27 cellular contexts compared by ENCODE assay signal in genomic region chr4:180726611-180727010, GRCh38.
"Had no signal": no experiment of that assay in that cellular context is flagged by ENCODE, and none has a peak within 500 bp of the region (broad histone marks: within the 10 kb centered on the region; RNA-seq: fewer than 3 reads in every experiment).

No MANE protein-coding gene starts in this region.

- FAIRE-seq: urothelium cell line had no signal

- H3K4me1 ChIP-seq: stomach, suprapubic skin, testis, thyroid gland, tibial artery, tibial nerve, transverse colon, upper lobe of left lung, upper lobe of right lung, uterus, vagina had no signal

- H3K27ac ChIP-seq: stomach, suprapubic skin, testis, thoracic aorta, thyroid gland, tibial artery, tibial nerve, transverse colon, upper lobe of left lung, upper lobe of right lung, uterus, vagina had no signal

- H3K9me3 ChIP-seq: stomach, suprapubic skin, testis, thoracic aorta, thyroid gland, tibial artery, tibial nerve, transverse colon, upper lobe of left lung, upper lobe of right lung, uterus, vagina had no signal

- H3K27me3 ChIP-seq: stomach, suprapubic skin, testis, thyroid gland, tibial artery, tibial nerve, transverse colon, upper lobe of left lung, upper lobe of right lung, uterus, vagina had no signal

- DNase-seq: stimulated activated CD4-positive, alpha-beta T cell treated with anti-CD3 and anti-CD28 coated beads, Interleukin-2, amount 100 ng/mL, for 48 hours; stimulated activated CD4-positive, alpha-beta T cell treated with anti-CD3 and anti-CD28 coated beads, Interleukin-4, amount 100 ng/mL, for 1 hour; stimulated activated CD4-positive, alpha-beta T cell treated with anti-CD3 and anti-CD28 coated beads, Interleukin-4, amount 100 ng/mL, for 24 hours; stimulated activated CD4-positive, alpha-beta T cell treated with anti-CD3 and anti-CD28 coated beads, Interleukin-4, amount 100 ng/mL, for 4 hours; stimulated activated CD8-positive, alpha-beta memory T cell treated with anti-CD3 and anti-CD28 coated beads, Interleukin-4, amount 100 ng/mL, for 48 hours; stimulated activated naive B cell treated with anti-CD40 and anti-IgM and Interleukin-4, amounts not matched to agents 10 μg/mL and 1 μg/mL and 100 μg/mL, for 72 hours; stimulated activated naive CD4-positive, alpha-beta T cell; stimulated activated naive CD4-positive, alpha-beta T cell treated with Interleukin-2 at 50 U/mL for 16 hours; stimulated activated naive CD8-positive, alpha-beta T cell treated with anti-CD3 and anti-CD28 coated beads, Interleukin-15, amount 100 ng/mL, for 72 hours; stimulated activated naive CD8-positive, alpha-beta T cell treated with anti-CD3 and anti-CD28 coated beads, Interleukin-15, Interleukin-2, amounts not matched to agents 100 U/mL and 50 U/mL, for 24 hours; stomach; substantia nigra; testis; thyroid gland; tibial artery; transverse colon; trophoblast cell; upper lobe of left lung; upper lobe of right lung; uterus had no signal

- H3K36me3 ChIP-seq: stomach, suprapubic skin, thoracic aorta, thyroid gland, tibial artery, tibial nerve, transverse colon, upper lobe of left lung, upper lobe of right lung, uterus, vagina had no signal

- ATAC-seq: stimulated activated effector memory CD8-positive, alpha-beta T cell treated with anti-CD3 and anti-CD28 coated beads, Interleukin-12 subunit alpha, Interleukin-12 subunit beta, amount 100 ng/mL, for 72 hours; stimulated activated memory B cell treated with anti-CD40 and anti-IgM and Interleukin-4, amounts not matched to agents 10 μg/mL and 1 μg/mL and 100 μg/mL, for 72 hours; stimulated activated naive B cell treated with anti-CD40 and anti-IgM and Interleukin-4, amounts not matched to agents 10 μg/mL and 1 μg/mL and 100 μg/mL, for 72 hours; stimulated activated naive CD8-positive, alpha-beta T cell treated with anti-CD3 and anti-CD28 coated beads, Interleukin-15, amount 100 ng/mL, for 72 hours; stimulated activated naive CD8-positive, alpha-beta T cell treated with anti-CD3 and anti-CD28 coated beads, Interleukin-15, Interleukin-2, amounts not matched to agents 100 U/mL and 50 U/mL, for 24 hours; upper lobe of right lung had no signal

- H3K4me3 ChIP-seq: stomach, suprapubic skin, testis, thoracic aorta, thyroid gland, tibial artery, tibial nerve, transverse colon, upper lobe of left lung, upper lobe of right lung, uterus, vagina had no signal
